Comparison of ENCODE assay signal across 14 cellular contexts in genomic region chr5:159038907-159039306, GRCh38.
A peak's percentile ranks its signal among the peaks of the same experiment; 100 is the strongest.
DNase-seq lines count a peak whose midpoint lies in the region; ATAC-seq and TF ChIP-seq lines count a peak whose summit lies in the region.
"Had no signal": no experiment of that assay in that cellular context is flagged by ENCODE, and none has a peak within 500 bp of the region (broad histone marks: within the 10 kb centered on the region; RNA-seq: fewer than 3 reads in every experiment).

No MANE protein-coding gene starts in this region.

- H3K4me3 ChIP-seq in BLaER1 (no peak overlapping the region), cardiac fibroblast (replicated peaks in 1 of 2; ENCODE audit: low read depth in 2 of 2, low read length in 2 of 2) (no peak overlapping the region)
- no peak overlapping the region for H3K4me3 ChIP-seq in Jurkat, Clone E6-1 (ENCODE audit: low read length)

- no peak overlapping the region for H3K27ac Mint-ChIP-seq in activated CD4-positive, alpha-beta T cell treated with anti-CD3 and anti-CD28 coated beads, Interleukin-2, amount 10 ng/mL, durations not matched to agents 24 days and 14 days
- H3K27ac Mint-ChIP-seq in immature natural killer cell, result no peak overlapping the region
- H3K27ac Mint-ChIP-seq: natural killer cell had no signal

- peak; percentile 14 for DNase-seq in Jurkat, Clone E6-1 (ENCODE audit: low read depth, low spot score)
- DNase-seq in cardiac fibroblast (ENCODE audit: low read depth in 2 of 2), result peak; percentile 73 to 91
- DNase-seq in sciatic nerve (ENCODE audit: low spot score), result no peak
- no peak for DNase-seq in SW480 (ENCODE audit: low spot score)
- no peak for DNase-seq in activated CD4-positive, alpha-beta T cell treated with anti-CD3 and anti-CD28 coated beads, Interleukin-2, amount 10 ng/mL, durations not matched to agents 24 days and 14 days
- no peak for DNase-seq in SIG-M5 (lab: John Stamatoyannopoulos, UW)
- no peak for DNase-seq in immature natural killer cell
- DNase-seq: activated T-cell treated with anti-CD3 and anti-CD28 coated beads, Interleukin-2, amount 50 U/mL, for 1 hour; Caco-2; natural killer cell; NCI-H345; stimulated activated CD8-positive, alpha-beta memory T cell treated with anti-CD3 and anti-CD28 coated beads, Interleukin-4, amount 100 ng/mL, for 48 hours had no signal

- no peak overlapping the region for H3K4me3 Mint-ChIP-seq in activated CD4-positive, alpha-beta T cell treated with anti-CD3 and anti-CD28 coated beads, Interleukin-2, amount 10 ng/mL, durations not matched to agents 24 days and 14 days
- H3K4me3 Mint-ChIP-seq in immature natural killer cell, result no peak overlapping the region
- H3K4me3 Mint-ChIP-seq: natural killer cell had no signal

- peaks cover 88% of the 10 kb centered on the region for H4K20me1 ChIP-seq in BLaER1

- peaks cover 12% of the 10 kb centered on the region for H3K9me3 ChIP-seq in BLaER1
- H3K9me3 ChIP-seq: Caco-2 had no signal

- H3K9ac ChIP-seq in BLaER1, result no peak overlapping the region

- no peaks in the 10 kb centered on the region for H3K27me3 ChIP-seq in BLaER1

- H3K4me1 Mint-ChIP-seq in activated CD4-positive, alpha-beta T cell treated with anti-CD3 and anti-CD28 coated beads, Interleukin-2, amount 10 ng/mL, durations not matched to agents 24 days and 14 days, result no peaks in the 10 kb centered on the region
- H3K4me1 Mint-ChIP-seq in immature natural killer cell, result no peaks in the 10 kb centered on the region
- H3K4me1 Mint-ChIP-seq: natural killer cell had no signal

- H3K27me3 Mint-ChIP-seq in activated CD4-positive, alpha-beta T cell treated with anti-CD3 and anti-CD28 coated beads, Interleukin-2, amount 10 ng/mL, durations not matched to agents 24 days and 14 days, result peaks cover 24% of the 10 kb centered on the region
- peaks cover 0 to 4% (median 0%) of the 10 kb centered on the region in 3 donors for H3K27me3 Mint-ChIP-seq in immature natural killer cell (ENCODE audit: low read depth in 3 of 3)

- peak overlapping the region; percentile 49; the same call in 1 of the 2 replicates for H3K4me2 ChIP-seq in BLaER1

- H3K27ac ChIP-seq in BLaER1, result no peak overlapping the region
- H3K27ac ChIP-seq: VCaP had no signal

- H3K36me3 Mint-ChIP-seq in activated CD4-positive, alpha-beta T cell treated with anti-CD3 and anti-CD28 coated beads, Interleukin-2, amount 10 ng/mL, durations not matched to agents 24 days and 14 days (ENCODE audit: low read depth), result no peaks in the 10 kb centered on the region
- no peaks in the 10 kb centered on the region for H3K36me3 Mint-ChIP-seq in immature natural killer cell
- H3K36me3 Mint-ChIP-seq: natural killer cell had no signal

- no peaks in the 10 kb centered on the region for H3K9me3 Mint-ChIP-seq in activated CD4-positive, alpha-beta T cell treated with anti-CD3 and anti-CD28 coated beads, Interleukin-2, amount 10 ng/mL, durations not matched to agents 24 days and 14 days
- H3K9me3 Mint-ChIP-seq in immature natural killer cell, result peaks cover 0 to 5% (median under 1%) of the 10 kb centered on the region in 6 donors

- intact Hi-C loops in sciatic nerve (cut with DNase I), result no loop called here
- intact Hi-C loops in activated CD4-positive, alpha-beta T cell treated with anti-CD3 and anti-CD28 coated beads, Interleukin-2, amount 10 ng/mL, durations not matched to agents 24 days and 14 days (cut with micrococcal nuclease), result no loop called here

- H3K4me1 ChIP-seq in BLaER1, result peaks cover 83% of the 10 kb centered on the region
- H3K4me1 ChIP-seq: Caco-2 had no signal

- ATAC-seq in sciatic nerve, result peak; percentile 64
- ATAC-seq: natural killer cell had no signal

- TF ChIP-seq CTCF in cardiac fibroblast (IDR thresholded peaks at IDR 0.05; ENCODE audit: low read depth, low read length), result no peak

- H3K36me3 ChIP-seq in BLaER1, result peaks cover 86% of the 10 kb centered on the region

Comparison
In these comparisons a context has a peak if more than half of its experiments do, and no peak if none do; other contexts are left out.
1. DNase-seq: peak in Jurkat, Clone E6-1 (single experiment) and cardiac fibroblast (2 of 2); none in sciatic nerve (single experiment), SW480 (single experiment), activated CD4-positive, alpha-beta T cell treated with anti-CD3 and anti-CD28 coated beads, Interleukin-2, amount 10 ng/mL, durations not matched to agents 24 days and 14 days (single experiment), SIG-M5 (single experiment) and immature natural killer cell (0 of 3).